ENCODE assay signal across 14 cellular contexts in the genomic region with DNA sequence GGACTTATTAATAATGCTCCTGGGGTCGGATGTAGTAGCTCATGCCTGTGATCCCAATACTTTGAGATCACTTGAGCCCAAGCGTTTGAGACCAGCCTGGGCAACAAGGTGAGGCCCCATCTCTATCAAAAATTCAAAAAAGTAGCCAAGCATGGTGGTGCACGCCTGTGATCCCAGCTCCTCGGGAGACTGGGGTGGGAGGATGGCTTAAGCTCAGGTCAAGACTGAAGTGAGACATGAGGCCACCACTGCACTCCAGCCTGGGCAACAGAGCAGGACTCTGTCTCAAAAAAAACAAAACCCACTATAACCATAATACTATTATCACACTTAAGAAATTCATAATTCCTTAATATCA. TPM values are rescaled to one million over a fixed set of nuclear protein-coding genes. Genes with fewer than 3 reads are reported as not detected.
DNase-seq lines count a peak whose midpoint lies in the region; ATAC-seq and TF ChIP-seq lines count a peak whose summit lies in the region.
"Had no signal": no experiment of that assay in that cellular context is flagged by ENCODE, and none has a peak within 500 bp of the region (broad histone marks: within the 10 kb centered on the region; RNA-seq: fewer than 3 reads in every experiment).

No MANE protein-coding gene starts in this region.

- no peak overlapping the region for H3K4me2 ChIP-seq in neuronal stem cell (ENCODE audit: insufficient read depth, low read length, poor library complexity, severe bottlenecking)

- no peaks in the 10 kb centered on the region for H3K9me3 ChIP-seq in CD4-positive, alpha-beta memory T cell (ENCODE audit: control insufficient read depth in 1 of 2, low read length in 2 of 2)
- H3K9me3 ChIP-seq in adrenal gland (replicated peaks in 1 of 3) (no peaks in the 10 kb centered on the region), neuronal stem cell (replicated peaks in 1 of 2; ENCODE audit: control insufficient read depth in 2 of 2, insufficient read depth in 1 of 2, low read depth in 1 of 2, low read length in 2 of 2) (peaks cover 0 to 2% of the 10 kb centered on the region in 2 donors)
- H3K9me3 ChIP-seq: Peyer's patch had no signal

- H2AFZ ChIP-seq in neuronal stem cell (ENCODE audit: low read length): no peak overlapping the region

- no peak overlapping the region for H3K14ac ChIP-seq in neuronal stem cell (ENCODE audit: low read length)

- H3K9ac ChIP-seq in neuronal stem cell (ENCODE audit: low read depth, low read length, poor library complexity): no peak overlapping the region

- H3K4me3 Mint-ChIP-seq in CD4-positive, alpha-beta memory T cell: peak overlapping the region in 6 of 8 donors; percentile 68 to 97 (median 94)
- H3K4me3 Mint-ChIP-seq in activated CD8-positive, alpha-beta T cell treated with anti-CD3 and anti-CD28 coated beads, Interleukin-2, amount 10 ng/mL, durations not matched to agents 7 days and 5 days: peak overlapping the region; percentile 84
- H3K4me3 Mint-ChIP-seq in memory B cell: no peak overlapping the region

- POLR2A ChIA-PET in CD4-positive, alpha-beta memory T cell (lab: Charles Lee; ENCODE audit: partially characterized antibody): interaction anchor here (0.6 to 4.7 kb wide), 6 partner anchors 12 to 152 kb away, joined by 3 to 49 read pairs (median 22); a partner anchor contains a TSS
- POLR2A ChIA-PET in activated CD8-positive, alpha-beta T cell treated with anti-CD3 and anti-CD28 coated beads, Interleukin-2, amount 10 ng/mL, durations not matched to agents 7 days and 5 days (lab: Charles Lee): interaction anchor here (1.5 to 2.1 kb wide), 4 partner anchors 8 to 149 kb away, joined by 3 to 9 read pairs (median 8); a partner anchor contains a TSS

- no peak overlapping the region for H3K4me3 ChIP-seq in CD4-positive, alpha-beta memory T cell (ENCODE audit: low read length in 2 of 2)
- H3K4me3 ChIP-seq in adrenal gland (no peak overlapping the region), neuronal stem cell (ENCODE audit: low read length in 2 of 2) (no peak overlapping the region)

- H3K9me3 Mint-ChIP-seq in CD4-positive, alpha-beta memory T cell: peaks cover 0 to 4% (median 0%) of the 10 kb centered on the region in 8 donors
- H3K9me3 Mint-ChIP-seq in activated CD8-positive, alpha-beta T cell treated with anti-CD3 and anti-CD28 coated beads, Interleukin-2, amount 10 ng/mL, durations not matched to agents 7 days and 5 days (ENCODE audit: insufficient read depth): no peaks in the 10 kb centered on the region
- H3K9me3 Mint-ChIP-seq in memory B cell: no peaks in the 10 kb centered on the region

- H3K27ac Mint-ChIP-seq in CD4-positive, alpha-beta memory T cell: peak overlapping the region; percentile 91 to 99 (median 98)
- H3K27ac Mint-ChIP-seq in activated CD8-positive, alpha-beta T cell treated with anti-CD3 and anti-CD28 coated beads, Interleukin-2, amount 10 ng/mL, durations not matched to agents 7 days and 5 days: peak overlapping the region; percentile 90
- H3K27ac Mint-ChIP-seq in memory B cell: peak overlapping the region; percentile 98

- H3K27ac ChIP-seq in 22Rv1: peak overlapping the region; percentile 92
- H3K27ac ChIP-seq in CD4-positive, alpha-beta memory T cell (ENCODE audit: low read depth, low read length): no peak overlapping the region
- H3K27ac ChIP-seq in adrenal gland: no peak overlapping the region
- H3K27ac ChIP-seq in neuronal stem cell (replicated peaks; ENCODE audit: low read length): no peak overlapping the region

- no peak for DNase-seq in CD4-positive, alpha-beta memory T cell
- no peak for DNase-seq in activated CD8-positive, alpha-beta T cell treated with anti-CD3 and anti-CD28 coated beads, Interleukin-2, amount 10 ng/mL, durations not matched to agents 7 days and 5 days
- DNase-seq in memory B cell (ENCODE audit: low spot score in 2 of 2): no peak
- DNase-seq in adrenal gland: no peak
- DNase-seq in neuronal stem cell (ENCODE audit: low spot score): no peak
- DNase-seq: C1 segment of cervical spinal cord, IMR-90, NCI-H446, retina had no signal

- CTCF ChIA-PET in CD4-positive, alpha-beta memory T cell (lab: Charles Lee; ENCODE audit: partially characterized antibody): interaction anchor here (0.6 to 2.1 kb wide), 2 partner anchors 8 to 12 kb away, joined by 3 to 6 read pairs; no protein-coding TSS in a partner anchor
- CTCF ChIA-PET in activated CD8-positive, alpha-beta T cell treated with anti-CD3 and anti-CD28 coated beads, Interleukin-2, amount 10 ng/mL, durations not matched to agents 7 days and 5 days (lab: Charles Lee): interaction anchor here (1.5 to 2.6 kb wide), 2 partner anchors 9 to 12 kb away, joined by 4 to 13 read pairs; no protein-coding TSS in a partner anchor

- intact Hi-C loops in CD4-positive, alpha-beta memory T cell (cut with micrococcal nuclease): loop anchor here (5.0 to 10.0 kb wide), 5 partner anchors 63 to 1564 kb away; a partner anchor contains a TSS
- intact Hi-C loops in adrenal gland (cut with DNase I): no loop called here

- H3K4me1 ChIP-seq in CD4-positive, alpha-beta memory T cell (ENCODE audit: insufficient read depth, low read length): peaks cover 48% of the 10 kb centered on the region
- H3K4me1 ChIP-seq in adrenal gland (replicated peaks in 1 of 2) (peaks cover 9 to 18% of the 10 kb centered on the region in 2 donors), neuronal stem cell (ENCODE audit: control insufficient read depth in 2 of 2, insufficient read depth in 1 of 2, low read depth in 1 of 2, low read length in 2 of 2) (peaks cover 4 to 5% of the 10 kb centered on the region in 2 donors)

- no peaks in the 10 kb centered on the region for H3K27me3 ChIP-seq in CD4-positive, alpha-beta memory T cell (ENCODE audit: insufficient read depth, low read length)
- H3K27me3 ChIP-seq in adrenal gland (no peaks in the 10 kb centered on the region), neuronal stem cell (ENCODE audit: control insufficient read depth in 3 of 3, insufficient read depth in 3 of 3, low read depth in 1 of 3, low read length in 3 of 3) (no peaks in the 10 kb centered on the region)
- H3K27me3 ChIP-seq: foreskin keratinocyte, Peyer's patch had no signal

- no peaks in the 10 kb centered on the region for H3K27me3 Mint-ChIP-seq in CD4-positive, alpha-beta memory T cell
- H3K27me3 Mint-ChIP-seq in activated CD8-positive, alpha-beta T cell treated with anti-CD3 and anti-CD28 coated beads, Interleukin-2, amount 10 ng/mL, durations not matched to agents 7 days and 5 days (ENCODE audit: low read depth): no peaks in the 10 kb centered on the region
- no peaks in the 10 kb centered on the region for H3K27me3 Mint-ChIP-seq in memory B cell

- peaks cover 3 to 13% of the 10 kb centered on the region in 2 donors for H3K36me3 Mint-ChIP-seq in CD4-positive, alpha-beta memory T cell
- H3K36me3 Mint-ChIP-seq in activated CD8-positive, alpha-beta T cell treated with anti-CD3 and anti-CD28 coated beads, Interleukin-2, amount 10 ng/mL, durations not matched to agents 7 days and 5 days (ENCODE audit: low read depth): peaks cover 25% of the 10 kb centered on the region
- H3K36me3 Mint-ChIP-seq in memory B cell: peaks cover 2% of the 10 kb centered on the region

- H3K4me1 Mint-ChIP-seq in CD4-positive, alpha-beta memory T cell: peaks cover 22 to 47% (median 36%) of the 10 kb centered on the region in 4 donors
- peaks cover 38% of the 10 kb centered on the region for H3K4me1 Mint-ChIP-seq in activated CD8-positive, alpha-beta T cell treated with anti-CD3 and anti-CD28 coated beads, Interleukin-2, amount 10 ng/mL, durations not matched to agents 7 days and 5 days (ENCODE audit: low read depth)
- peaks cover 31% of the 10 kb centered on the region for H3K4me1 Mint-ChIP-seq in memory B cell

- H2BK12ac ChIP-seq in neuronal stem cell (ENCODE audit: low read length): no peak overlapping the region

- no peak overlapping the region for H4K91ac ChIP-seq in neuronal stem cell (ENCODE audit: low read depth, low read length, poor library complexity)

- no peak for TF ChIP-seq CTCF in 22Rv1 (IDR thresholded peaks at IDR 0.05)
- no peak for TF ChIP-seq CTCF in adrenal gland (IDR thresholded peaks at IDR 0.05)

- H3K23ac ChIP-seq in neuronal stem cell (ENCODE audit: low read depth, low read length, poor library complexity): no peak overlapping the region

- no peak for ATAC-seq in activated CD8-positive, alpha-beta T cell treated with anti-CD3 and anti-CD28 coated beads, Interleukin-2, amount 10 ng/mL, durations not matched to agents 7 days and 5 days
- ATAC-seq in memory B cell (ENCODE audit: low read depth) (no peak), HG03469 (IDR thresholded peaks at IDR 0.05; ENCODE audit: unreplicated experiment) (no peak), HG03045 (IDR thresholded peaks at IDR 0.05; ENCODE audit: unreplicated experiment) (no peak)
- ATAC-seq: foreskin keratinocyte had no signal

- no peak overlapping the region for H3K4ac ChIP-seq in neuronal stem cell (ENCODE audit: low read length)

- H3K18ac ChIP-seq in neuronal stem cell (ENCODE audit: low read length): no peak overlapping the region

- peaks cover 4% of the 10 kb centered on the region for H3K79me1 ChIP-seq in neuronal stem cell (ENCODE audit: low read depth, low read length)

- no peak for TF ChIP-seq POLR2A in adrenal gland (IDR thresholded peaks at IDR 0.05)

- no peak overlapping the region for H2BK120ac ChIP-seq in neuronal stem cell (ENCODE audit: low read depth, low read length)

- H4K8ac ChIP-seq in neuronal stem cell (ENCODE audit: low read depth, low read length): no peak overlapping the region

- 91 to 98% (median 94%) methylated on average over 4 of the region's 4 CpGs for WGBS in adrenal gland, 4 donors
- no CpG with 5 or more reads among the region's 4 CpGs for WGBS in neuronal stem cell (ENCODE audit: extremely low coverage in 2 of 2, insufficient read length in 2 of 2, insufficient replicate concordance in 1 of 2), 2 donors

- no peaks in the 10 kb centered on the region for H3K36me3 ChIP-seq in CD4-positive, alpha-beta memory T cell (ENCODE audit: insufficient read depth, low read length)
- H3K36me3 ChIP-seq in adrenal gland (replicated peaks in 1 of 2) (no peaks in the 10 kb centered on the region), neuronal stem cell (replicated peaks in 1 of 2; ENCODE audit: control insufficient read depth in 2 of 2, insufficient read depth in 2 of 2, low read length in 2 of 2) (peaks cover 0 to 15% of the 10 kb centered on the region in 2 donors)
- H3K36me3 ChIP-seq: Peyer's patch had no signal

- H2AK5ac ChIP-seq in neuronal stem cell (ENCODE audit: low read depth, low read length): no peak overlapping the region

- no peak overlapping the region for H2BK15ac ChIP-seq in neuronal stem cell (ENCODE audit: low read length)

- no peak overlapping the region for H2BK5ac ChIP-seq in neuronal stem cell (ENCODE audit: low read length)

RNA-seq across cellular contexts. Expression of a gene that starts 1.6 kb away (rescaled TPM):
- 10 to 100 TPM; 58.5 TPM for total RNA-seq in CD4-positive, alpha-beta memory T cell
- polyA plus RNA-seq in CD4-positive, alpha-beta memory T cell: 100 to 1,000 TPM; 135 to 137 TPM
- 10 to 100 TPM; 71.3 to 77.2 TPM for total RNA-seq in activated CD8-positive, alpha-beta T cell treated with anti-CD3 and anti-CD28 coated beads, Interleukin-2, amount 10 ng/mL, durations not matched to agents 7 days and 5 days
- 10 to 100 TPM; 31.4 to 77.4 (median 51.2) TPM for total RNA-seq in adrenal gland
- polyA plus RNA-seq in adrenal gland: 10 to 100 TPM; 24.5 to 73.8 (median 33.3) TPM
- polyA plus RNA-seq in neuronal stem cell (2013, experiment 1 of 2): 29.5 TPM
- polyA plus RNA-seq in neuronal stem cell (2013, experiment 2 of 2): 29.2 TPM
